In genomic region chr22:40416267-40416570, GRCh38 we compare ENCODE assay signal across 15 cellular contexts. TPM values are rescaled to one million over a fixed set of nuclear protein-coding genes. Genes with fewer than 3 reads are reported as not detected.
A peak's percentile ranks its signal among the peaks of the same experiment; 100 is the strongest.
DNase-seq lines count a peak whose midpoint lies in the region; ATAC-seq and TF ChIP-seq lines count a peak whose summit lies in the region.
"Had no signal": no experiment of that assay in that cellular context is flagged by ENCODE, and none has a peak within 500 bp of the region (broad histone marks: within the 10 kb centered on the region; RNA-seq: fewer than 3 reads in every experiment).

No MANE protein-coding gene starts in this region.

- POLR2A ChIA-PET in WTC11 (lab: Charles Lee), result no interaction called here

- peak overlapping the region in 3 of 5 donors; percentile 51 to 64 (median 62) for H3K27ac ChIP-seq in stomach

- peaks cover 51 to 77% (median 70%) of the 10 kb centered on the region in 4 donors for H3K36me3 ChIP-seq in stomach

- WGBS in stomach, 5 donors, result 91 to 100% (median 94%) methylated on average over 8 to 10 of the region's 10 CpGs

- H3K27me3 ChIP-seq in stomach, result no peaks in the 10 kb centered on the region

- TF ChIP-seq EP300 in stomach (IDR thresholded peaks at IDR 0.05), result no peak

- H3K27me3 Mint-ChIP-seq in WTC11 (ENCODE audit: low read depth), result no peaks in the 10 kb centered on the region
- H3K27me3 Mint-ChIP-seq in endothelial cell (ENCODE audit: unreplicated experiment), result peaks cover 22% of the 10 kb centered on the region

- DNase-seq in activated T-cell treated with anti-CD3 and anti-CD28 coated beads, Interleukin-2, amount 50 U/mL, for 1 hour, result peak; percentile 13
- DNase-seq in activated T-cell treated with anti-CD3 and anti-CD28 coated beads for 4 hours (no peak), WTC11 (ENCODE audit: low spot score) (no peak), endothelial cell (ENCODE audit: low spot score) (no peak), stomach (no peak), left colon (no peak), HUDEP-2 (lab: John Stamatoyannopoulos, UW; ENCODE audit: unreplicated experiment in 76 of 76) (no peak)
- DNase-seq: ACHN; activated CD8-positive, alpha-beta memory T cell treated with anti-CD3 and anti-CD28 coated beads for 24 hours; DMS 273 treated with DMSO at 0.1 percent for 48 hours; hippocampal formation; NCI-H2081 treated with DMSO at 0.1 percent for 48 hours; NCI-H774 had no signal

- TF ChIP-seq POLR2A in stomach (IDR thresholded peaks at IDR 0.05), result no peak

- H3K4me1 Mint-ChIP-seq in WTC11, result no peaks in the 10 kb centered on the region
- peaks cover 21% of the 10 kb centered on the region for H3K4me1 Mint-ChIP-seq in endothelial cell (ENCODE audit: unreplicated experiment)

- CTCF ChIA-PET in WTC11 (lab: Charles Lee), result no interaction called here

- H3K4me3 Mint-ChIP-seq in WTC11 (no peak overlapping the region), endothelial cell (ENCODE audit: unreplicated experiment) (peak overlapping the region; percentile 28)

- TF ChIP-seq CTCF in WTC11 (IDR thresholded peaks at IDR 0.05), result no peak
- TF ChIP-seq CTCF in endothelial cell (IDR thresholded peaks at IDR 0.05; ENCODE audit: unreplicated experiment), result no peak
- no peak for TF ChIP-seq CTCF in stomach (IDR thresholded peaks at IDR 0.05)

- H3K4me1 ChIP-seq in stomach, result peaks cover 0 to 32% (median 25%) of the 10 kb centered on the region in 4 donors

- H3K4me3 ChIP-seq in stomach, result no peak overlapping the region

- H3K36me3 Mint-ChIP-seq in WTC11, result peaks cover 20% of the 10 kb centered on the region
- H3K36me3 Mint-ChIP-seq in endothelial cell (ENCODE audit: low read depth, unreplicated experiment), result peaks cover 46% of the 10 kb centered on the region

- intact Hi-C loops in stomach (cut with DNase I; ENCODE audit: low total_unique reads) (no loop called here), left colon (cut with DNase I, micrococcal nuclease) (no loop called here)

- ATAC-seq in WTC11 (no peak), SK-N-SH treated with all-trans-retinoic acid at 6 μM for 48 hours (no peak), left colon (no peak)
- ATAC-seq: HCT116 had no signal

- H3K27ac Mint-ChIP-seq in WTC11, result 0 out of 2 replicates have a peak overlapping the region, but pooled peaks have one; percentile 43
- H3K27ac Mint-ChIP-seq in endothelial cell (ENCODE audit: unreplicated experiment), result peak overlapping the region; percentile 68

- H3K9me3 Mint-ChIP-seq in WTC11 (no peaks in the 10 kb centered on the region), endothelial cell (ENCODE audit: unreplicated experiment) (no peaks in the 10 kb centered on the region)

- no peaks in the 10 kb centered on the region for H3K9me3 ChIP-seq in stomach

TF ChIP-seq in WTC11, 78 proteins besides CTCF, POLR2A, EP300 and RAD21:
- no peak for TF ChIP-seq NFYB (CRISPR knock-in tag; conservative IDR thresholded peaks at IDR 0.05; ENCODE audit: low read depth)
- no peak for TF ChIP-seq E2F5 (CRISPR knock-in tag; IDR thresholded peaks at IDR 0.05)
- TF ChIP-seq ZNF425 (CRISPR knock-in tag; conservative IDR thresholded peaks at IDR 0.05), result no peak

TF ChIP-seq in SK-N-SH treated with all-trans-retinoic acid at 6 μM for 48 hours, 23 proteins besides CTCF, POLR2A, EP300 and RAD21 (continues in another document):
- TF ChIP-seq ZNF565 (CRISPR knock-in tag; conservative IDR thresholded peaks at IDR 0.05; ENCODE audit: low read depth), result no peak
- no peak for TF ChIP-seq ISL1 (CRISPR knock-in tag; IDR thresholded peaks at IDR 0.05)
- TF ChIP-seq BACH2 (CRISPR knock-in tag; IDR thresholded peaks at IDR 0.05; ENCODE audit: borderline replicate concordance), result no peak
- TF ChIP-seq ZC3H10 (CRISPR knock-in tag; IDR thresholded peaks at IDR 0.05), result no peak
- TF ChIP-seq TOX (CRISPR knock-in tag; IDR thresholded peaks at IDR 0.05; ENCODE audit: borderline replicate concordance), result no peak
- TF ChIP-seq ZNF8 (CRISPR knock-in tag; IDR thresholded peaks at IDR 0.05), result no peak
- TF ChIP-seq PPARA (CRISPR knock-in tag; IDR thresholded peaks at IDR 0.05; ENCODE audit: borderline replicate concordance), result no peak
- no peak for TF ChIP-seq ZNF70 (CRISPR knock-in tag; IDR thresholded peaks at IDR 0.05)
- no peak for TF ChIP-seq ESRRG (CRISPR knock-in tag; IDR thresholded peaks at IDR 0.05)
- no peak for TF ChIP-seq CSDC2 (CRISPR knock-in tag; IDR thresholded peaks at IDR 0.05)
- no peak for TF ChIP-seq POU6F1 (CRISPR knock-in tag; IDR thresholded peaks at IDR 0.05; ENCODE audit: borderline replicate concordance, low read depth)
- TF ChIP-seq PATZ1 (CRISPR knock-in tag; IDR thresholded peaks at IDR 0.05; ENCODE audit: borderline replicate concordance), result no peak
- TF ChIP-seq ARNTL (CRISPR knock-in tag; IDR thresholded peaks at IDR 0.05; ENCODE audit: borderline replicate concordance, low read depth), result no peak
- no peak for TF ChIP-seq CSRNP3 (CRISPR knock-in tag; IDR thresholded peaks at IDR 0.05)
- TF ChIP-seq TSHZ2 (CRISPR knock-in tag; IDR thresholded peaks at IDR 0.05), result no peak
- TF ChIP-seq GLIS3 (CRISPR knock-in tag; IDR thresholded peaks at IDR 0.05), result no peak
- TF ChIP-seq TCF4 (CRISPR knock-in tag; IDR thresholded peaks at IDR 0.05; ENCODE audit: borderline replicate concordance), result no peak
- no peak for TF ChIP-seq ZFP30 (CRISPR knock-in tag; IDR thresholded peaks at IDR 0.05)

RNA-seq across cellular contexts. Expression of gene SGSM3, which starts 45.8 kb away (rescaled TPM):
- total RNA-seq in WTC11 (2021) (81.8 to 96.9 TPM (median 93.0 TPM) in 3 replicates), endothelial cell (ENCODE audit: unreplicated experiment) (85.9 TPM), stomach (100 to 1,000 TPM; 109 to 503 (median 285) TPM), left colon (100 to 1,000 TPM; 121 to 142 TPM)
- 100 to 1,000 TPM; 142 to 187 (median 147) TPM for polyA plus RNA-seq in stomach
